Comparison of ENCODE assay signal across 14 cellular contexts in the genomic region with DNA sequence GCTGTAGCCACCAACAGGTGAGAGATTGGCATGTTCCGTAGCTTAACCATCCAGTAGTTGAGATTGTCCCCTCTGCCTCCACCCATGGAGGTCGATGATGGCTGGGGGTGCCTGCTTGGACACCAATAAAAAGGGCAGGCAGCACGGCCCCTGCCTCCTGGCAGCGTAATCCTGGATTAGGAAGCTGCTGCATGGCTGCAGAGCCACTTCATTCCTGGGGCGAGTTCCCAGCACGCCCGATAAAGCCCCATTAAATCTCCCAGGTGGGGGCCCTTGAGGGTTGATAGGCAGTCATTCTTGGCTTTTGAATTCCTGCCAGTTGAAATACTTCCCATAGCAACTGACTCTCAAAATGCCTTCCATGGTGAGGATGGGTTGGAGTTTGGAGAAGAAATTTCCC.
"Had no signal": no experiment of that assay in that cellular context is flagged by ENCODE, and none has a peak within 500 bp of the region (broad histone marks: within the 10 kb centered on the region; RNA-seq: fewer than 3 reads in every experiment).

No MANE protein-coding gene starts in this region.

- DNase-seq: activated CD4-positive, alpha-beta memory T cell treated with anti-CD3 and anti-CD28 coated beads for 36 hours; activated CD4-positive, alpha-beta T cell treated with anti-CD3 and anti-CD28 coated beads for 1 hour; activated naive CD8-positive, alpha-beta T cell treated with anti-CD3 and anti-CD28 coated beads, Interleukin-2, amount 50 U/mL, for 24 hours; activated T-cell treated with anti-CD3 and anti-CD28 coated beads, Interleukin-2, amount 50 U/mL, for 4 hours; effector CD8-positive, alpha-beta T cell; sigmoid colon; stimulated activated CD4-positive, alpha-beta T cell treated with anti-CD3 and anti-CD28 coated beads, Interleukin-2, amount 100 ng/mL, for 48 hours; stimulated activated CD8-positive, alpha-beta memory T cell treated with anti-CD3 and anti-CD28 coated beads, Interleukin-4, amount 100 ng/mL, for 48 hours; stomach; T-helper 9 cell had no signal

- H3K4me1 ChIP-seq: sigmoid colon had no signal

- H3K36me3 ChIP-seq: cardiac muscle cell, heart left ventricle, sigmoid colon, stomach, thoracic aorta had no signal

- H3K27ac ChIP-seq: cardiac muscle cell, coronary artery, heart left ventricle, sigmoid colon, stomach had no signal

- H3K4me3 ChIP-seq: cardiac muscle cell, coronary artery, heart left ventricle, sigmoid colon, stomach, thoracic aorta had no signal

- H3K9me3 ChIP-seq: heart left ventricle, thoracic aorta had no signal

- H3K27me3 ChIP-seq: cardiac muscle cell, heart left ventricle, sigmoid colon had no signal

- ATAC-seq: activated naive CD8-positive, alpha-beta T cell treated with anti-CD3 and anti-CD28 coated beads, Interleukin-2, amount 50 U/mL, for 24 hours; activated T-cell treated with anti-CD3 and anti-CD28 coated beads, Interleukin-2, amount 50 U/mL, for 4 hours had no signal
